8 cellular contexts compared by ENCODE assay signal in the genomic region with DNA sequence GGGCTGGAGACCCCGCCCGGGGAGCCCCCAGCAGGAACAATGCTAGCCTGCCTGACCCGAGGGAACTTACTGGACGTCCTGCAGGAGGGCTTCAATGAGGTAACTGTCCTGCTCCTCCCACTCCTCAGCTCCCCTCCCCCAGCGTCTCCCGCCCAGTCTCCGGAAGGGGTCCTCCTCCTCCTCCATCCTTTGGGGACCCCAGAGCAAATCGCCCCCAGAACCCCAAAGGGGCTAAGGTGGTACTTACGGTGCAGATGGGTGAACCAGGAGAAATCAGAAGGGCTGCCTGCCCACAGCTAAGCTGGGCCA. TPM values are rescaled to one million over a fixed set of nuclear protein-coding genes. Genes with fewer than 3 reads are reported as not detected.
DNase-seq lines count a peak whose midpoint lies in the region; ATAC-seq, FAIRE-seq and TF ChIP-seq lines count a peak whose summit lies in the region.

No MANE protein-coding gene starts in this region.

- H3K4me3 ChIP-seq in IMR-90 (ENCODE audit: insufficient read depth, low read depth, low read length) (peak overlapping the region; percentile 84), kidney (ENCODE audit: low read length in 2 of 2) (peak overlapping the region; percentile 71 to 81)

- H3K4me1 ChIP-seq in IMR-90 (ENCODE audit: control insufficient read depth, insufficient read depth, low read length): peaks cover 31% of the 10 kb centered on the region
- peaks cover 10 to 12% of the 10 kb centered on the region in 2 donors for H3K4me1 ChIP-seq in kidney (ENCODE audit: control insufficient read depth in 1 of 2, insufficient read depth in 1 of 2, low read depth in 1 of 2, low read length in 2 of 2)

- H3K56ac ChIP-seq in IMR-90 (ENCODE audit: extremely low read depth, insufficient read depth, low read length): peak overlapping the region; percentile 28; the same call in 1 of the 2 replicates

- POLR2A ChIA-PET in IMR-90 (lab: Charles Lee; ENCODE audit: unreplicated experiment): interaction anchor here (1.3 kb wide), 1 partner anchor 40 kb away, joined by 3 read pairs; no protein-coding TSS in a partner anchor

- peak overlapping the region; percentile 76; the same call in 2 of the 3 replicates for H2BK15ac ChIP-seq in IMR-90 (ENCODE audit: low read depth, low read length)

- peak overlapping the region; percentile 81 for H3K4me3 Mint-ChIP-seq in activated naive CD8-positive, alpha-beta T cell treated with anti-CD3 and anti-CD28 coated beads, Interleukin-2, amount 50 U/mL, for 24 hours
- H3K4me3 Mint-ChIP-seq in stimulated activated naive CD8-positive, alpha-beta T cell treated with anti-CD3 and anti-CD28 coated beads, Interleukin-15, amount 100 ng/mL, for 72 hours: peak overlapping the region; percentile 88 to 93

- H2AK9ac ChIP-seq in IMR-90 (replicated peaks; ENCODE audit: low read depth, low read length, poor library complexity): peak overlapping the region; percentile 94

- H3K9ac ChIP-seq in IMR-90 (ENCODE audit: low read depth, low read length) (peak overlapping the region; percentile 25), kidney (ENCODE audit: low read length in 2 of 2) (peak overlapping the region in 1 of 2 donors; percentile 37)

- peaks cover 29% of the 10 kb centered on the region for H3K9me1 ChIP-seq in IMR-90 (ENCODE audit: insufficient read depth, low read length)

- FAIRE-seq in kidney (lab: Jason Lieb, UNC): no peak

- H4K20me1 ChIP-seq in IMR-90 (ENCODE audit: insufficient read depth, low read length): no peaks in the 10 kb centered on the region

- no peak for TF ChIP-seq POLR2A in IMR-90 (IDR thresholded peaks at IDR 0.05; ENCODE audit: low read depth, low read length)

- peak overlapping the region; percentile 3; the same call in 1 of the 2 replicates for H4K5ac ChIP-seq in IMR-90 (ENCODE audit: low read depth, low read length)

- H3K27ac Mint-ChIP-seq in activated naive CD8-positive, alpha-beta T cell treated with anti-CD3 and anti-CD28 coated beads, Interleukin-2, amount 50 U/mL, for 24 hours: peak overlapping the region; percentile 100
- peak overlapping the region; percentile 60 to 87 for H3K27ac Mint-ChIP-seq in stimulated activated naive CD8-positive, alpha-beta T cell treated with anti-CD3 and anti-CD28 coated beads, Interleukin-15, amount 100 ng/mL, for 72 hours

- BruUV-seq in IMR-90 (replicated peaks; lab: Mats Ljungman, UMichigan): no TSS peak

- peak overlapping the region; percentile 95 for H3K23ac ChIP-seq in IMR-90 (ENCODE audit: low read depth, low read length)

- H3K36me3 ChIP-seq in IMR-90 (ENCODE audit: control insufficient read depth, insufficient read depth, low read length) (no peaks in the 10 kb centered on the region), kidney (ENCODE audit: control insufficient read depth in 1 of 2, insufficient read depth in 2 of 2, low read length in 2 of 2) (no peaks in the 10 kb centered on the region)

- no peaks in the 10 kb centered on the region for H3K9me3 ChIP-seq in IMR-90 (ENCODE audit: control insufficient read depth, insufficient read depth, low read length)
- H3K9me3 ChIP-seq in kidney (ENCODE audit: control insufficient read depth in 1 of 2, low read length in 2 of 2): no peaks in the 10 kb centered on the region

- peak overlapping the region; percentile 58 to 71; a peak in 2 of 4 replicates for H4K8ac ChIP-seq in IMR-90 (ENCODE audit: low read depth in 2 of 2, low read length in 2 of 2)

- H2AK5ac ChIP-seq in IMR-90 (ENCODE audit: low read depth, low read length): peak overlapping the region; percentile 70

- no peaks in the 10 kb centered on the region for H3K27me3 ChIP-seq in IMR-90 (ENCODE audit: control insufficient read depth, insufficient read depth, low read length)

- H2BK120ac ChIP-seq in IMR-90 (ENCODE audit: low read depth, low read length): peak overlapping the region; percentile 68

- ATAC-seq in IMR-90 (ENCODE audit: low read depth): peak; percentile 9; the same call in 1 of the 2 replicates
- no peak for ATAC-seq in activated naive CD8-positive, alpha-beta T cell treated with anti-CD3 and anti-CD28 coated beads, Interleukin-2, amount 50 U/mL, for 24 hours
- ATAC-seq in stimulated activated naive CD8-positive, alpha-beta T cell treated with anti-CD3 and anti-CD28 coated beads, Interleukin-15, amount 100 ng/mL, for 72 hours: no peak

- WGBS in IMR-90 (ENCODE audit: extremely low coverage in 2 of 2, insufficient read length in 1 of 2), 2 experiments: 8% methylated on average over 2 of the region's 9 CpGs; no CpG with 5 or more reads in 1 of the 2 experiments

- peak overlapping the region; percentile 28 for H3K27ac ChIP-seq in IMR-90 (ENCODE audit: insufficient read depth, low read length)
- no peak overlapping the region for H3K27ac ChIP-seq in kidney (ENCODE audit: low read depth in 2 of 2, low read length in 2 of 2)

- H3K4ac ChIP-seq in IMR-90 (ENCODE audit: low read depth, low read length): peak overlapping the region; percentile 87

- H2BK5ac ChIP-seq in IMR-90 (ENCODE audit: low read depth, low read length, poor library complexity, severe bottlenecking): peak overlapping the region; percentile 72

- no peaks in the 10 kb centered on the region for H3K9me3 Mint-ChIP-seq in activated naive CD8-positive, alpha-beta T cell treated with anti-CD3 and anti-CD28 coated beads, Interleukin-2, amount 50 U/mL, for 24 hours
- no peaks in the 10 kb centered on the region for H3K9me3 Mint-ChIP-seq in stimulated activated naive CD8-positive, alpha-beta T cell treated with anti-CD3 and anti-CD28 coated beads, Interleukin-15, amount 100 ng/mL, for 72 hours

- peaks cover 2% of the 10 kb centered on the region for H3K27me3 Mint-ChIP-seq in activated naive CD8-positive, alpha-beta T cell treated with anti-CD3 and anti-CD28 coated beads, Interleukin-2, amount 50 U/mL, for 24 hours
- H3K27me3 Mint-ChIP-seq in stimulated activated naive CD8-positive, alpha-beta T cell treated with anti-CD3 and anti-CD28 coated beads, Interleukin-15, amount 100 ng/mL, for 72 hours: no peaks in the 10 kb centered on the region

- H2BK20ac ChIP-seq in IMR-90 (ENCODE audit: low read depth, low read length): peak overlapping the region; percentile 64

- peak overlapping the region; percentile 95 for H3K4me2 ChIP-seq in IMR-90 (ENCODE audit: low read depth, low read length)

- peaks cover 16 to 45% of the 10 kb centered on the region in 2 experiments for H3K79me1 ChIP-seq in IMR-90 (ENCODE audit: low read depth in 1 of 2, low read length in 2 of 2)

- DNase-seq in IMR-90 (no peak), kidney (no peak), occipital lobe (lab: John Stamatoyannopoulos, UW) (no peak), NOMO-1 treated with DMSO at 0.1 percent for 48 hours (lab: John Stamatoyannopoulos, UW; ENCODE audit: unreplicated experiment) (no peak), NCI-H524 (lab: John Stamatoyannopoulos, UW) (no peak), NCI-H2196 treated with DMSO at 0.1 percent for 48 hours (lab: John Stamatoyannopoulos, UW; ENCODE audit: unreplicated experiment) (no peak)
- DNase-seq in activated naive CD8-positive, alpha-beta T cell treated with anti-CD3 and anti-CD28 coated beads, Interleukin-2, amount 50 U/mL, for 24 hours: no peak
- peak in 1 of 2 donors; percentile 18 for DNase-seq in stimulated activated naive CD8-positive, alpha-beta T cell treated with anti-CD3 and anti-CD28 coated beads, Interleukin-15, amount 100 ng/mL, for 72 hours

- dilution Hi-C loops in IMR-90 (cut with HindIII; ENCODE audit: low sequenced_read_pairs, unreplicated experiment): no loop called here

- peaks cover 8% of the 10 kb centered on the region for H3K36me3 Mint-ChIP-seq in activated naive CD8-positive, alpha-beta T cell treated with anti-CD3 and anti-CD28 coated beads, Interleukin-2, amount 50 U/mL, for 24 hours (ENCODE audit: low read depth)

- H3K14ac ChIP-seq in IMR-90 (replicated peaks; ENCODE audit: low read depth, low read length): peak overlapping the region; percentile 64

- in situ Hi-C loops in IMR-90 (cut with MboI; ENCODE audit: low sequenced_read_pairs): loop anchor here (5.0 kb wide), 1 partner anchor 40 kb away; no protein-coding TSS in a partner anchor

- H4K91ac ChIP-seq in IMR-90 (ENCODE audit: insufficient read depth, low read depth, low read length): peak overlapping the region; percentile 75

- H2AFZ ChIP-seq in IMR-90 (replicated peaks; ENCODE audit: low read length, poor library complexity): peak overlapping the region; percentile 99

- CTCF ChIA-PET in IMR-90 (lab: Yijun Ruan, JAX): interaction anchor here (0.5 to 0.6 kb wide), 2 partner anchors 38 to 326 kb away, joined by 3 to 4 read pairs; no protein-coding TSS in a partner anchor

- no peak for TF ChIP-seq RAD21 in IMR-90 (IDR thresholded peaks at IDR 0.05; ENCODE audit: low read length)

- H3K4me1 Mint-ChIP-seq in activated naive CD8-positive, alpha-beta T cell treated with anti-CD3 and anti-CD28 coated beads, Interleukin-2, amount 50 U/mL, for 24 hours: peaks cover 83% of the 10 kb centered on the region
- peaks cover 55% of the 10 kb centered on the region for H3K4me1 Mint-ChIP-seq in stimulated activated naive CD8-positive, alpha-beta T cell treated with anti-CD3 and anti-CD28 coated beads, Interleukin-15, amount 100 ng/mL, for 72 hours

- intact Hi-C loops in IMR-90 (cut with micrococcal nuclease): loop anchor here (2.0 kb wide), 1 partner anchor 59 kb away; the partner anchor contains the start of genes CFAP68 and FDXACB1
- intact Hi-C loops in kidney (cut with DNase I): loop anchor here (10.0 kb wide), 1 partner anchor 47 kb away; no protein-coding TSS in a partner anchor

- TF ChIP-seq CTCF in IMR-90 (conservative IDR thresholded peaks at IDR 0.05; ENCODE audit: low read depth, low read length) (no peak), kidney (IDR thresholded peaks at IDR 0.05; ENCODE audit: borderline replicate concordance, extremely low read depth, insufficient read depth) (no peak)

- peak overlapping the region; percentile 2; the same call in 1 of the 2 replicates for H3K18ac ChIP-seq in IMR-90 (ENCODE audit: low read depth, low read length)

RNA-seq across cellular contexts. Expression of gene DIXDC1, which starts 0.3 kb away (rescaled TPM):
- total RNA-seq in IMR-90 (2012; rRNA removed) (10.4 and 11.1 TPM in 2 replicates), kidney (29.5 TPM), occipital lobe (78.5 TPM)
- polyA plus RNA-seq in IMR-90 (2012; rRNA removed) (5.3 and 5.9 TPM in 2 replicates), kidney (ENCODE audit: insufficient read depth, low read depth, low replicate concordance) (7.3 TPM)
- polyA plus RNA-seq in IMR-90 (2012; cell fraction: cytosol; rRNA removed): 2.0 and 3.9 TPM in 2 replicates
- 3.3 and 7.3 TPM in 2 replicates for polyA plus RNA-seq in IMR-90 (2012; cell fraction: nucleus; rRNA removed; ENCODE audit: low replicate concordance)

RNA-seq across cellular contexts. Expression of gene C11orf52, which starts 18.7 kb away (rescaled TPM):
- 0.28 and 0.90 TPM in 2 replicates for total RNA-seq in IMR-90 (2012; rRNA removed)
- polyA plus RNA-seq in IMR-90 (2012; rRNA removed): 1.0 and 1.1 TPM in 2 replicates
- polyA plus RNA-seq in IMR-90 (2012; cell fraction: cytosol; rRNA removed): 0.57 and 0.73 TPM in 2 replicates
- polyA plus RNA-seq in IMR-90 (2012; cell fraction: nucleus; rRNA removed; ENCODE audit: low replicate concordance): 0.17 and 0.50 TPM in 2 replicates
- total RNA-seq in kidney: 27.8 TPM
- polyA plus RNA-seq in kidney (ENCODE audit: insufficient read depth, low read depth, low replicate concordance): 103 TPM
- not detected for total RNA-seq in occipital lobe

RNA-seq across cellular contexts. Expression of gene HSPB2, which starts 24.9 kb away (rescaled TPM):
- total RNA-seq in IMR-90 (2012; rRNA removed): under 0.01 and 0.18 TPM in 2 replicates
- 0.55 and 1.0 TPM in 2 replicates for polyA plus RNA-seq in IMR-90 (2012; rRNA removed)
- 0.27 and 0.36 TPM in 2 replicates for polyA plus RNA-seq in IMR-90 (2012; cell fraction: cytosol; rRNA removed)
- 0.68 and 0.70 TPM in 2 replicates for polyA plus RNA-seq in IMR-90 (2012; cell fraction: nucleus; rRNA removed; ENCODE audit: low replicate concordance)
- total RNA-seq in kidney: 4.4 TPM
- polyA plus RNA-seq in kidney (ENCODE audit: insufficient read depth, low read depth, low replicate concordance): 15.7 TPM
- total RNA-seq in occipital lobe: 0.31 TPM

RNA-seq across cellular contexts. Expression of gene CRYAB, which starts 25.8 kb away (rescaled TPM):
- 3.9 and 6.5 TPM in 2 replicates for total RNA-seq in IMR-90 (2012; rRNA removed)
- 16.5 and 19.5 TPM in 2 replicates for polyA plus RNA-seq in IMR-90 (2012; rRNA removed)
- 12.3 and 25.3 TPM in 2 replicates for polyA plus RNA-seq in IMR-90 (2012; cell fraction: cytosol; rRNA removed)
- polyA plus RNA-seq in IMR-90 (2012; cell fraction: nucleus; rRNA removed; ENCODE audit: low replicate concordance): 4.3 and 6.7 TPM in 2 replicates
- total RNA-seq in kidney: 1,312 TPM
- 1,857 TPM for polyA plus RNA-seq in kidney (ENCODE audit: insufficient read depth, low read depth, low replicate concordance)
- total RNA-seq in occipital lobe: 10.3 TPM

RNA-seq across cellular contexts. Expression of gene CFAP68, which starts 58.1 kb away (rescaled TPM):
- total RNA-seq in IMR-90 (2012; rRNA removed) (8.9 and 10.2 TPM in 2 replicates), kidney (29.5 TPM), occipital lobe (6.9 TPM)
- polyA plus RNA-seq in IMR-90 (2012; rRNA removed) (17.0 and 19.9 TPM in 2 replicates), kidney (ENCODE audit: insufficient read depth, low read depth, low replicate concordance) (93.7 TPM)
- polyA plus RNA-seq in IMR-90 (2012; cell fraction: cytosol; rRNA removed): 12.8 and 19.3 TPM in 2 replicates
- polyA plus RNA-seq in IMR-90 (2012; cell fraction: nucleus; rRNA removed; ENCODE audit: low replicate concordance): 1.6 and 6.8 TPM in 2 replicates

Comparison
In these comparisons a context has a peak if more than half of its experiments do, and no peak if none do; other contexts are left out.
1. RNA of gene C11orf52, which starts 18.7 kb away (total RNA-seq): 27.8 TPM in kidney (single experiment); 0.28 to 0.90 TPM in IMR-90 and not detected in occipital lobe (single experiment); every median in the first group is over 10 times any median in the second.